In genomic region chr12:80679346-80680131, GRCh38 we compare ENCODE assay signal across 22 cellular contexts. TPM values are rescaled to one million over a fixed set of nuclear protein-coding genes. Genes with fewer than 3 reads are reported as not detected.
DNase-seq lines count a peak whose midpoint lies in the region; ATAC-seq, FAIRE-seq and TF ChIP-seq lines count a peak whose summit lies in the region.
"Had no signal": no experiment of that assay in that cellular context is flagged by ENCODE, and none has a peak within 500 bp of the region (broad histone marks: within the 10 kb centered on the region; RNA-seq: fewer than 3 reads in every experiment).

No MANE protein-coding gene starts in this region.

- dilution Hi-C loops in endothelial cell of umbilical vein (cut with MboI; ENCODE audit: extremely low pct_ligation_motif_present, low sequenced_read_pairs) = no loop called here

- H3K9ac ChIP-seq in endothelial cell of umbilical vein (replicated peaks; ENCODE audit: extremely low read depth, insufficient read depth, low read length) = no peak overlapping the region

- DNase-seq in LHCN-M2 (ENCODE audit: low read depth) = peak; percentile 95
- DNase-seq in NCI-H82 (lab: John Stamatoyannopoulos, UW) = peak; percentile 42
- peak; percentile 87 for DNase-seq in endothelial cell of umbilical vein (ENCODE audit: low read depth, low spot score)
- DNase-seq in psoas muscle = no peak
- DNase-seq in EL = no peak
- DNase-seq in 8988T = no peak
- no peak for DNase-seq in chondrocyte (ENCODE audit: low spot score)
- DNase-seq: CD8-positive, alpha-beta T cell; COR-L47; DMS153; DMS79 treated with DMSO at 0.1 percent for 48 hours; GDM1; HCEC 1CT; HFFc6 had no signal

- H3K27ac Mint-ChIP-seq in chondrocyte (ENCODE audit: unreplicated experiment) = no peak overlapping the region
- H3K27ac Mint-ChIP-seq: CD14-positive monocyte; CD8-positive, alpha-beta T cell; HFFc6 had no signal

- H3K27me3 ChIP-seq in endothelial cell of umbilical vein (ENCODE audit: control insufficient read depth in 2 of 2, insufficient read depth in 2 of 2, low read length in 2 of 2) = no peaks in the 10 kb centered on the region
- H3K27me3 ChIP-seq in psoas muscle (ENCODE audit: insufficient read depth in 3 of 3, low read length in 2 of 3) = no peaks in the 10 kb centered on the region

- H4K20me1 ChIP-seq in endothelial cell of umbilical vein (replicated peaks; ENCODE audit: control insufficient read depth, extremely low read depth, insufficient read depth, low read length) = no peaks in the 10 kb centered on the region

- H3K36me3 ChIP-seq in endothelial cell of umbilical vein (ENCODE audit: control insufficient read depth in 2 of 2, extremely low read depth in 1 of 2, insufficient read depth in 2 of 2, low read length in 2 of 2) = no peaks in the 10 kb centered on the region
- H3K36me3 ChIP-seq in psoas muscle (ENCODE audit: insufficient read depth in 1 of 2, low read depth in 1 of 2) = no peaks in the 10 kb centered on the region

- POLR2A ChIA-PET in endothelial cell of umbilical vein (lab: Charles Lee) = no interaction called here

- H3K4me3 ChIP-seq in endothelial cell of umbilical vein (replicated peaks in 1 of 3; ENCODE audit: insufficient read depth in 1 of 3, low read depth in 1 of 3, low read length in 3 of 3) (no peak overlapping the region), psoas muscle (peak overlapping the region; percentile 60)

- CTCF ChIA-PET in endothelial cell of umbilical vein (lab: Charles Lee) = no interaction called here

- no peak for TF ChIP-seq POLR2A in endothelial cell of umbilical vein (IDR thresholded peaks at IDR 0.05; ENCODE audit: low read depth, low read length)

- H3K4me2 ChIP-seq in endothelial cell of umbilical vein (ENCODE audit: insufficient read depth, low read length) = no peak overlapping the region

- no peak for TF ChIP-seq CTCF in endothelial cell of umbilical vein (IDR thresholded peaks at IDR 0.05; ENCODE audit: extremely low read depth in 1 of 2, insufficient read depth in 1 of 2, low read depth in 1 of 2, low read length in 2 of 2)
- TF ChIP-seq CTCF in psoas muscle (IDR thresholded peaks at IDR 0.05) = no peak
- TF ChIP-seq CTCF in chondrocyte (IDR thresholded peaks at IDR 0.05) = no peak

- H2AFZ ChIP-seq in endothelial cell of umbilical vein (ENCODE audit: low read depth, low read length) = no peak overlapping the region

- no peak overlapping the region for H3K4me3 Mint-ChIP-seq in chondrocyte (ENCODE audit: unreplicated experiment)
- H3K4me3 Mint-ChIP-seq: CD14-positive monocyte; CD8-positive, alpha-beta T cell; HFFc6 had no signal

- H3K9me3 Mint-ChIP-seq in chondrocyte (ENCODE audit: low read depth) = no peaks in the 10 kb centered on the region
- H3K9me3 Mint-ChIP-seq: CD8-positive, alpha-beta T cell; HFFc6 had no signal

- H3K4me1 Mint-ChIP-seq in chondrocyte (ENCODE audit: low read depth) = peaks cover 5% of the 10 kb centered on the region
- H3K4me1 Mint-ChIP-seq: CD14-positive monocyte had no signal

- H3K27me3 Mint-ChIP-seq in chondrocyte (ENCODE audit: low read depth) = peaks cover 7% of the 10 kb centered on the region

- no peaks in the 10 kb centered on the region for H3K79me2 ChIP-seq in endothelial cell of umbilical vein (ENCODE audit: control insufficient read depth, insufficient read depth, low read length)

- no peak for FAIRE-seq in endothelial cell of umbilical vein (lab: Jason Lieb, UNC)
- FAIRE-seq: D721Med, GM19239 had no signal

- ATAC-seq in psoas muscle (peak in 3 of 4 donors; percentile 29 to 53 (median 39)), HG03565 (IDR thresholded peaks at IDR 0.05; ENCODE audit: unreplicated experiment) (no peak)
- ATAC-seq: CD8-positive, alpha-beta T cell had no signal

- no peak overlapping the region for H3K27ac ChIP-seq in endothelial cell of umbilical vein (ENCODE audit: insufficient read depth, low read depth, low read length)
- H3K27ac ChIP-seq in psoas muscle = peak overlapping the region; percentile 64
- H3K27ac ChIP-seq: HL-60 had no signal

- no TSS peak for BruUV-seq in endothelial cell of umbilical vein (replicated peaks; lab: Mats Ljungman, UMichigan)

- intact Hi-C loops in endothelial cell of umbilical vein (cut with micrococcal nuclease) (no loop called here), psoas muscle (cut with DNase I) (loop anchor here in 1 of 2 donors (2.0 to 5.0 kb wide), 2 partner anchors 21 to 42 kb away; no protein-coding TSS in a partner anchor)

- no peaks in the 10 kb centered on the region for H3K9me1 ChIP-seq in endothelial cell of umbilical vein (replicated peaks; ENCODE audit: control insufficient read depth, extremely low read depth, insufficient read depth, low read length)

- H3K36me3 Mint-ChIP-seq in chondrocyte (ENCODE audit: low read depth) = no peaks in the 10 kb centered on the region
- H3K36me3 Mint-ChIP-seq: CD14-positive monocyte; CD8-positive, alpha-beta T cell had no signal

- H3K9me3 ChIP-seq in endothelial cell of umbilical vein (replicated peaks; ENCODE audit: control insufficient read depth, insufficient read depth, low read length) (no peaks in the 10 kb centered on the region), psoas muscle (no peaks in the 10 kb centered on the region)

- 23 to 32% (median 25%) methylated on average over 3 of the region's 3 CpGs for WGBS in psoas muscle, 3 donors

- H3K4me1 ChIP-seq in endothelial cell of umbilical vein (ENCODE audit: control insufficient read depth, extremely low read depth, insufficient read depth, low read length) (no peaks in the 10 kb centered on the region), psoas muscle (peaks cover 41% of the 10 kb centered on the region)

TF ChIP-seq in endothelial cell of umbilical vein, 7 proteins besides CTCF, POLR2A, EP300 and RAD21:
- no peak for TF ChIP-seq POLR2AphosphoS5 (IDR thresholded peaks at IDR 0.05; ENCODE audit: insufficient read depth, low read depth, low read length)
- no peak for TF ChIP-seq MYC (IDR thresholded peaks at IDR 0.05; ENCODE audit: low read depth, low read length)
- TF ChIP-seq EZH2 (IDR thresholded peaks at IDR 0.05; ENCODE audit: borderline replicate concordance, low read depth, low read length, severe bottlenecking) = no peak
- TF ChIP-seq, protein P1, sequence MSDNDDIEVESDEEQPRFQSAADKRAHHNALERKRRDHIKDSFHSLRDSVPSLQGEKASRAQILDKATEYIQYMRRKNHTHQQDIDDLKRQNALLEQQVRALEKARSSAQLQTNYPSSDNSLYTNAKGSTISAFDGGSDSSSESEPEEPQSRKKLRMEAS (IDR thresholded peaks at IDR 0.05; ENCODE audit: insufficient read depth, insufficient read length) = no peak
- TF ChIP-seq FOS (IDR thresholded peaks at IDR 0.05; ENCODE audit: borderline replicate concordance, insufficient read depth, low read length) = no peak
- TF ChIP-seq JUN (IDR thresholded peaks at IDR 0.05; ENCODE audit: borderline replicate concordance, insufficient read depth, insufficient read length, low read depth) = no peak
- no peak for TF ChIP-seq GATA2 (IDR thresholded peaks at IDR 0.05; ENCODE audit: insufficient read depth, insufficient read length, low read depth, low read length)

RNA-seq across cellular contexts. Expression of gene MYF6, which starts 27.9 kb away (rescaled TPM):
- 29.3 and 29.4 TPM in 2 replicates for total RNA-seq in LHCN-M2 (2014; rRNA removed)
- 11.5 TPM for polyA plus RNA-seq in LHCN-M2 (2012)
- total RNA-seq in endothelial cell of umbilical vein = not detected in 2 replicates
- not detected in 2 replicates for polyA plus RNA-seq in endothelial cell of umbilical vein
- polyA plus RNA-seq in endothelial cell of umbilical vein (2011; cell fraction: cytosol; rRNA removed) = not detected in 2 replicates
- not detected in 2 replicates for polyA plus RNA-seq in endothelial cell of umbilical vein (2011; cell fraction: nucleus; rRNA removed)
- not detected in 2 replicates for polyA plus RNA-seq in endothelial cell of umbilical vein (2012)
- not detected in 2 replicates for polyA minus RNA-seq in endothelial cell of umbilical vein
- not detected for polyA minus RNA-seq in endothelial cell of umbilical vein (2011; cell fraction: cytosol; rRNA and poly(A)+ RNA removed)
- polyA minus RNA-seq in endothelial cell of umbilical vein (2011; cell fraction: nucleus; rRNA and poly(A)+ RNA removed) = not detected in 2 replicates
- total RNA-seq in psoas muscle = 100 to 1,000 TPM; 300 to 480 (median 372) TPM
- polyA plus RNA-seq in psoas muscle = 1,000 to 10,000 TPM in 2 of 3 donors, 10 to 100 TPM in 1; 66.7 to 1,359 (median 1,026) TPM
- total RNA-seq in chondrocyte = not detected in 3 replicates
- total RNA-seq: A673; CD8-positive, alpha-beta T cell; H4; HFFc6 had no signal
- polyA plus RNA-seq: CD14-positive monocyte had no signal

RNA-seq across cellular contexts. Expression of gene MYF5, which starts 37.2 kb away (rescaled TPM):
- total RNA-seq in LHCN-M2 (2014; rRNA removed) (628 and 957 TPM in 2 replicates), endothelial cell of umbilical vein (not detected in 2 replicates), psoas muscle (1 to 10 TPM; 2.3 to 4.7 (median 3.5) TPM), chondrocyte (not detected in 3 replicates)
- 241 TPM for polyA plus RNA-seq in LHCN-M2 (2012)
- polyA plus RNA-seq in endothelial cell of umbilical vein (not detected in 2 replicates), psoas muscle (1 to 10 TPM; 1.3 to 3.7 (median 3.0) TPM)
- polyA plus RNA-seq in endothelial cell of umbilical vein (2011; cell fraction: cytosol; rRNA removed) = not detected in 2 replicates
- not detected in 2 replicates for polyA plus RNA-seq in endothelial cell of umbilical vein (2011; cell fraction: nucleus; rRNA removed)
- not detected in 2 replicates for polyA plus RNA-seq in endothelial cell of umbilical vein (2012)
- not detected in 2 replicates for polyA minus RNA-seq in endothelial cell of umbilical vein
- not detected for polyA minus RNA-seq in endothelial cell of umbilical vein (2011; cell fraction: cytosol; rRNA and poly(A)+ RNA removed)
- not detected in 2 replicates for polyA minus RNA-seq in endothelial cell of umbilical vein (2011; cell fraction: nucleus; rRNA and poly(A)+ RNA removed)
- total RNA-seq: A673; CD8-positive, alpha-beta T cell; H4; HFFc6 had no signal
- polyA plus RNA-seq: BJ, CD14-positive monocyte had no signal

Comparison
In these comparisons a context has a peak if more than half of its experiments do, and no peak if none do; other contexts are left out.
1. DNase-seq: peak in LHCN-M2 (single experiment), NCI-H82 (single experiment) and endothelial cell of umbilical vein (single experiment); none in psoas muscle (0 of 2), EL (single experiment), 8988T (single experiment) and chondrocyte (single experiment).
2. RNA of gene MYF6, which starts 27.9 kb away (total RNA-seq): 300 to 480 TPM in psoas muscle and 29.3 to 29.4 TPM in LHCN-M2; not detected in endothelial cell of umbilical vein and not detected in chondrocyte; every median in the first group is over 10 times any median in the second.
3. RNA of gene MYF5, which starts 37.2 kb away (total RNA-seq): 628 to 957 TPM in LHCN-M2; 2.3 to 4.7 TPM in psoas muscle, not detected in endothelial cell of umbilical vein and not detected in chondrocyte; every median in the first group is over 100 times any median in the second.